8 cellular contexts compared by ENCODE assay signal in the genomic region with DNA sequence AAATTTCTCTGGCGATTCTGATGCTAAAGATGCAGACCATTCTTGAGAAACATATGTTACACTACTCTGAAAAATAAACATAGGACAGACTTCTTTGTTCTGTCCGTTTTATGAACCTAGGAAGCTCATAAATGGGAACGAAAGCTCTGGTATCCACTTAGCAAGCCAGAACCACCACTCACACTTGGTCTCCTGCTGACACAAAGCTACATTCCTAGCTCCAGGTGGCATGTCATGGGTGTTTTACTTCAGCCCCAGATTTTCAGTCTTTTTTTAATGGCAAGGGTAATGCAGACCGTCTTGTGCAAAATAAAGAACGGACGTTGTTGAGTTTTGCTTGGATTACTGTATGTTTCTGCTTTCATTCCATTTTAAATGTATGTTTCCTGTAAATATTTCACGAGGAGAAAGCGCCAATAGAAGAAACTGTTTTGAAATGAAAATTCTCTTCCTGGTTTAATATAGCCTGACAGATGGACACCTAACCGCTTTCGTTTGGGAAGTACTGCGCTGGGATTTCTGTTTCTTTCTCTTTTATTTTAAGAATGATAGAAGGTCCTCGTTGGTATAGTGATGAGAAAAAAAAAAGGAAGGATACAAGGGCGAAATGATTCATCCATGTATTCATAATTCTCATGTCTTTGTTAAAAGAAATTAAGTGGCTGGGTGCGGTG. TPM values are rescaled to one million over a fixed set of nuclear protein-coding genes. Genes with fewer than 3 reads are reported as not detected.
DNase-seq lines count a peak whose midpoint lies in the region; ATAC-seq and TF ChIP-seq lines count a peak whose summit lies in the region.

No MANE protein-coding gene starts in this region.

- peak overlapping the region; percentile 70 to 84 for H3K9ac ChIP-seq in liver (ENCODE audit: low read depth in 1 of 2, low read length in 2 of 2)

- in situ Hi-C loops in HAP-1 (cut with MboI; ENCODE audit: low sequenced_read_pairs), result no loop called here

- TF ChIP-seq RAD21 in liver (IDR thresholded peaks at IDR 0.05), result peak in 1 of 2 donors; percentile 10

- POLR2A ChIA-PET in BJ (lab: Charles Lee), result interaction anchor here (0.6 to 0.9 kb wide), 2 partner anchors 8 to 61 kb away, joined by 3 to 7 read pairs; no protein-coding TSS in a partner anchor

- WGBS in liver, result 32% methylated on average over 14 of the region's 14 CpGs

- no peak for DNase-seq in BJ (ENCODE audit: low read depth)
- DNase-seq in HAP-1 (ENCODE audit: low spot score in 2 of 2), result peak; percentile 59 to 85
- DNase-seq in NOMO-1 treated with DMSO at 0.1 percent for 48 hours (lab: John Stamatoyannopoulos, UW; ENCODE audit: unreplicated experiment), result peak; percentile 44
- DNase-seq in cerebellar cortex (ENCODE audit: low spot score), result peak; percentile 68
- DNase-seq in tibial artery, result no peak
- DNase-seq in activated CD8-positive, alpha-beta memory T cell treated with anti-CD3 and anti-CD28 coated beads, Interleukin-2, amount 50 U/mL, for 4 hours, result no peak

- peak overlapping the region; percentile 96 to 99 for H3K27ac ChIP-seq in liver (ENCODE audit: low read depth in 1 of 2, low read length in 2 of 2)
- H3K27ac ChIP-seq in tibial artery, result peak overlapping the region; percentile 89 to 95

- CTCF ChIA-PET in BJ (lab: Yijun Ruan, JAX), result no interaction called here

- intact Hi-C loops in tibial artery (cut with DNase I; ENCODE audit: low total_unique reads), result no loop called here

- ATAC-seq in HG03280 (IDR thresholded peaks at IDR 0.05; ENCODE audit: unreplicated experiment), result no peak

- H3K9me3 ChIP-seq in HAP-1 (no peaks in the 10 kb centered on the region), liver (ENCODE audit: control insufficient read depth in 4 of 4, low read length in 3 of 4) (no peaks in the 10 kb centered on the region), tibial artery (no peaks in the 10 kb centered on the region)

- H3K27me3 ChIP-seq in BJ (ENCODE audit: control insufficient read depth, insufficient read depth, low read length) (no peaks in the 10 kb centered on the region), HAP-1 (ENCODE audit: low read depth) (no peaks in the 10 kb centered on the region), liver (ENCODE audit: control insufficient read depth in 4 of 4, insufficient read depth in 4 of 4, low read length in 3 of 4) (no peaks in the 10 kb centered on the region), tibial artery (no peaks in the 10 kb centered on the region)

- TF ChIP-seq CTCF in BJ (IDR thresholded peaks at IDR 0.05; ENCODE audit: insufficient read depth, low read depth, low read length), result peak; percentile 33; the same call in 1 of the 2 replicates
- TF ChIP-seq CTCF in liver (IDR thresholded peaks at IDR 0.05; ENCODE audit: low read depth, low read length, missing input control), result no peak
- no peak for TF ChIP-seq CTCF in tibial artery (IDR thresholded peaks at IDR 0.05)

- no peaks in the 10 kb centered on the region for H3K36me3 ChIP-seq in BJ (ENCODE audit: control insufficient read depth, insufficient read depth, low read length)
- H3K36me3 ChIP-seq in HAP-1 (replicated peaks), result peaks cover 3% of the 10 kb centered on the region; the same call in 1 of the 2 replicates
- no peaks in the 10 kb centered on the region for H3K36me3 ChIP-seq in liver (ENCODE audit: control insufficient read depth in 4 of 4, insufficient read depth in 3 of 4, low read depth in 1 of 4, low read length in 3 of 4)
- H3K36me3 ChIP-seq in tibial artery, result no peaks in the 10 kb centered on the region

- H3K4me1 ChIP-seq in HAP-1 (peaks cover 10% of the 10 kb centered on the region), liver (ENCODE audit: control insufficient read depth in 4 of 4, insufficient read depth in 4 of 4, low read length in 3 of 4) (peaks cover 2 to 12% (median 5%) of the 10 kb centered on the region in 4 donors), tibial artery (peaks cover 0 to 18% (median 10%) of the 10 kb centered on the region in 4 donors)

- H3K4me3 ChIP-seq in BJ (ENCODE audit: low read depth, low read length), result peak overlapping the region; percentile 62
- peak overlapping the region; percentile 77 for H3K4me3 ChIP-seq in HAP-1
- peak overlapping the region; percentile 73 to 84 (median 77) for H3K4me3 ChIP-seq in liver (ENCODE audit: low read depth in 1 of 3, low read length in 3 of 3)
- peak overlapping the region; percentile 75 to 84 for H3K4me3 ChIP-seq in tibial artery

TF ChIP-seq in liver, 16 proteins besides CTCF, POLR2A, EP300 and RAD21:
- TF ChIP-seq TAF1 (conservative IDR thresholded peaks at IDR 0.05) (peak; percentile 42), SP1 (IDR thresholded peaks at IDR 0.05) (no peak), YY1 (IDR thresholded peaks at IDR 0.05) (no peak)

RNA-seq across cellular contexts. Expression of gene COQ5, which starts 0.8 kb away (rescaled TPM):
- polyA plus RNA-seq in BJ (2011; rRNA removed), result 27.7 and 44.4 TPM in 2 replicates
- polyA minus RNA-seq in BJ (2011; rRNA and poly(A)+ RNA removed), result 8.5 and 8.7 TPM in 2 replicates
- 10 to 100 TPM; 25.0 to 29.9 TPM for total RNA-seq in liver
- 10 to 100 TPM; 31.4 to 33.6 TPM for polyA plus RNA-seq in liver

RNA-seq across cellular contexts. Expression of gene RNF10, which starts 4.4 kb away (rescaled TPM):
- 64.1 and 98.8 TPM in 2 replicates for polyA plus RNA-seq in BJ (2011; rRNA removed)
- polyA minus RNA-seq in BJ (2011; rRNA and poly(A)+ RNA removed), result 135 and 145 TPM in 2 replicates
- 100 to 1,000 TPM; 102 to 157 TPM for total RNA-seq in liver
- polyA plus RNA-seq in liver, result 10 to 100 TPM; 48.0 to 49.6 TPM

RNA-seq across cellular contexts. Expression of gene DYNLL1, which starts 33.9 kb away (rescaled TPM):
- polyA plus RNA-seq in BJ (2011; rRNA removed), result 358 and 610 TPM in 2 replicates
- polyA minus RNA-seq in BJ (2011; rRNA and poly(A)+ RNA removed), result 77.2 and 81.2 TPM in 2 replicates
- total RNA-seq in liver, result 100 to 1,000 TPM; 101 to 143 TPM
- 100 to 1,000 TPM; 224 to 275 TPM for polyA plus RNA-seq in liver

RNA-seq across cellular contexts. Expression of gene POP5, which starts 51.4 kb away (rescaled TPM):
- polyA plus RNA-seq in BJ (2011; rRNA removed) (46.7 and 48.0 TPM in 2 replicates), liver (10 to 100 TPM; 27.3 to 37.1 TPM)
- 10.6 and 11.7 TPM in 2 replicates for polyA minus RNA-seq in BJ (2011; rRNA and poly(A)+ RNA removed)
- total RNA-seq in liver, result 10 to 100 TPM; 20.0 to 20.7 TPM

Comparison
In these comparisons a context has a peak if more than half of its experiments do, and no peak if none do; other contexts are left out.
1. DNase-seq: peak in HAP-1 (2 of 2), NOMO-1 treated with DMSO at 0.1 percent for 48 hours (single experiment) and cerebellar cortex (single experiment); none in BJ (single experiment), tibial artery (0 of 2) and activated CD8-positive, alpha-beta memory T cell treated with anti-CD3 and anti-CD28 coated beads, Interleukin-2, amount 50 U/mL, for 4 hours (single experiment).
2. Peak in every context shown above with its lines, with median percentiles within 50 percentile points of each other: H3K4me3 ChIP-seq.